3 cellular contexts compared by ENCODE assay signal in the genomic region with DNA sequence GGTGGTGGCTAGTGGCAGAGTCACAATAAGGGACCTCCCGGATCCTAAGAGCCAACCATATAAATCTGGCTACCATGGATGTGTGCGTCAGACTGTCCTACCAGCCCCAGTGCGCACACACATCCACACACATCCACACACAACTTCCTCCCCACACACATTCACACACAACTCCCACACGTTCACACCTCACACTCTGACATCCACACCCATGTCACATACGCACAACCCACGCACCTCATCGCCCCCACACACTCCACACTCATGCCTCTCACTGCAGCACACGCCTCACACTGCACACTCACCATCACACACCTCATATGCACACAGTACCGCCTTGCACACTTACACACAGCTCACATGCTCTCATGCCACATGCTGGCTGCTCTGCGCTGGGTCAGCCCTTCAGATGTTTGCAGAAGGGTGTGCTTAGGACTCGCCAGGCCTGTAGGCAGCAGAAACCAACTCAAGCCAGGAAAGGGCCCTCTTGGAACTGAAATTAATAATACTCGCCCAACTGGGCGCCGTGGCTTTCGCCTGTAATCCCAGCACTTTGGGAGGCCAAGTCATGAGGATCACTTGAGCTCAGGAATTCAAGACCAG.
TF ChIP-seq lines count a peak whose summit lies in the region.

No MANE protein-coding gene starts in this region.

TF ChIP-seq in SK-N-SH, 30 proteins besides CTCF, POLR2A, EP300 and RAD21 (continues in another document):
- TF ChIP-seq SIN3A (IDR thresholded peaks at IDR 0.05; ENCODE audit: borderline replicate concordance, low read depth, low read length) (no peak), POLR2AphosphoS5 (IDR thresholded peaks at IDR 0.05; ENCODE audit: low read depth, low read length) (no peak), TEAD4 (IDR thresholded peaks at IDR 0.05; ENCODE audit: borderline replicate concordance, insufficient read depth) (no peak), NRF1 (IDR thresholded peaks at IDR 0.05; ENCODE audit: low read depth, low read length) (no peak), GABPA (IDR thresholded peaks at IDR 0.05; ENCODE audit: low read depth) (no peak), FOXJ3 (CRISPR knock-in tag; IDR thresholded peaks at IDR 0.05) (no peak), FOXM1 (IDR thresholded peaks at IDR 0.05; ENCODE audit: low read depth) (no peak), RFX5 (IDR thresholded peaks at IDR 0.05; ENCODE audit: low read length) (no peak), ELF1 (IDR thresholded peaks at IDR 0.05) (no peak), EZH2phosphoT487 (IDR thresholded peaks at IDR 0.05; ENCODE audit: borderline replicate concordance, low read depth) (no peak)
- TF ChIP-seq, protein P1, sequence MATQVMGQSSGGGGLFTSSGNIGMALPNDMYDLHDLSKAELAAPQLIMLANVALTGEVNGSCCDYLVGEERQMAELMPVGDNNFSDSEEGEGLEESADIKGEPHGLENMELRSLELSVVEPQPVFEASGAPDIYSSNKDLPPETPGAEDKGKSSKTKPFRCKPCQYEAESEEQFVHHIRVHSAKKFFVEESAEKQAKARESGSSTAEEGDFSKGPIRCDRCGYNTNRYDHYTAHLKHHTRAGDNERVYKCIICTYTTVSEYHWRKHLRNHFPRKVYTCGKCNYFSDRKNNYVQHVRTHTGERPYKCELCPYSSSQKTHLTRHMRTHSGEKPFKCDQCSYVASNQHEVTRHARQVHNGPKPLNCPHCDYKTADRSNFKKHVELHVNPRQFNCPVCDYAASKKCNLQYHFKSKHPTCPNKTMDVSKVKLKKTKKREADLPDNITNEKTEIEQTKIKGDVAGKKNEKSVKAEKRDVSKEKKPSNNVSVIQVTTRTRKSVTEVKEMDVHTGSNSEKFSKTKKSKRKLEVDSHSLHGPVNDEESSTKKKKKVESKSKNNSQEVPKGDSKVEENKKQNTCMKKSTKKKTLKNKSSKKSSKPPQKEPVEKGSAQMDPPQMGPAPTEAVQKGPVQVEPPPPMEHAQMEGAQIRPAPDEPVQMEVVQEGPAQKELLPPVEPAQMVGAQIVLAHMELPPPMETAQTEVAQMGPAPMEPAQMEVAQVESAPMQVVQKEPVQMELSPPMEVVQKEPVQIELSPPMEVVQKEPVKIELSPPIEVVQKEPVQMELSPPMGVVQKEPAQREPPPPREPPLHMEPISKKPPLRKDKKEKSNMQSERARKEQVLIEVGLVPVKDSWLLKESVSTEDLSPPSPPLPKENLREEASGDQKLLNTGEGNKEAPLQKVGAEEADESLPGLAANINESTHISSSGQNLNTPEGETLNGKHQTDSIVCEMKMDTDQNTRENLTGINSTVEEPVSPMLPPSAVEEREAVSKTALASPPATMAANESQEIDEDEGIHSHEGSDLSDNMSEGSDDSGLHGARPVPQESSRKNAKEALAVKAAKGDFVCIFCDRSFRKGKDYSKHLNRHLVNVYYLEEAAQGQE (IDR thresholded peaks at IDR 0.05; ENCODE audit: low read depth, low read length): no peak
- TF ChIP-seq, protein P2, sequence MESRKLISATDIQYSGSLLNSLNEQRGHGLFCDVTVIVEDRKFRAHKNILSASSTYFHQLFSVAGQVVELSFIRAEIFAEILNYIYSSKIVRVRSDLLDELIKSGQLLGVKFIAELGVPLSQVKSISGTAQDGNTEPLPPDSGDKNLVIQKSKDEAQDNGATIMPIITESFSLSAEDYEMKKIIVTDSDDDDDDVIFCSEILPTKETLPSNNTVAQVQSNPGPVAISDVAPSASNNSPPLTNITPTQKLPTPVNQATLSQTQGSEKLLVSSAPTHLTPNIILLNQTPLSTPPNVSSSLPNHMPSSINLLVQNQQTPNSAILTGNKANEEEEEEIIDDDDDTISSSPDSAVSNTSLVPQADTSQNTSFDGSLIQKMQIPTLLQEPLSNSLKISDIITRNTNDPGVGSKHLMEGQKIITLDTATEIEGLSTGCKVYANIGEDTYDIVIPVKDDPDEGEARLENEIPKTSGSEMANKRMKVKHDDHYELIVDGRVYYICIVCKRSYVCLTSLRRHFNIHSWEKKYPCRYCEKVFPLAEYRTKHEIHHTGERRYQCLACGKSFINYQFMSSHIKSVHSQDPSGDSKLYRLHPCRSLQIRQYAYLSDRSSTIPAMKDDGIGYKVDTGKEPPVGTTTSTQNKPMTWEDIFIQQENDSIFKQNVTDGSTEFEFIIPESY (IDR thresholded peaks at IDR 0.05; ENCODE audit: borderline replicate concordance, low read depth): no peak
- TF ChIP-seq, protein P3, sequence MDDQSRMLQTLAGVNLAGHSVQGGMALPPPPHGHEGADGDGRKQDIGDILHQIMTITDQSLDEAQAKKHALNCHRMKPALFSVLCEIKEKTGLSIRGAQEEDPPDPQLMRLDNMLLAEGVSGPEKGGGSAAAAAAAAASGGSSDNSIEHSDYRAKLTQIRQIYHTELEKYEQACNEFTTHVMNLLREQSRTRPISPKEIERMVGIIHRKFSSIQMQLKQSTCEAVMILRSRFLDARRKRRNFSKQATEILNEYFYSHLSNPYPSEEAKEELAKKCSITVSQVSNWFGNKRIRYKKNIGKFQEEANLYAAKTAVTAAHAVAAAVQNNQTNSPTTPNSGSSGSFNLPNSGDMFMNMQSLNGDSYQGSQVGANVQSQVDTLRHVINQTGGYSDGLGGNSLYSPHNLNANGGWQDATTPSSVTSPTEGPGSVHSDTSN (IDR thresholded peaks at IDR 0.05): no peak

TF ChIP-seq in SK-N-SH treated with all-trans-retinoic acid at 6 μM for 48 hours, 23 proteins besides CTCF, POLR2A, EP300 and RAD21:
- TF ChIP-seq, protein P4, sequence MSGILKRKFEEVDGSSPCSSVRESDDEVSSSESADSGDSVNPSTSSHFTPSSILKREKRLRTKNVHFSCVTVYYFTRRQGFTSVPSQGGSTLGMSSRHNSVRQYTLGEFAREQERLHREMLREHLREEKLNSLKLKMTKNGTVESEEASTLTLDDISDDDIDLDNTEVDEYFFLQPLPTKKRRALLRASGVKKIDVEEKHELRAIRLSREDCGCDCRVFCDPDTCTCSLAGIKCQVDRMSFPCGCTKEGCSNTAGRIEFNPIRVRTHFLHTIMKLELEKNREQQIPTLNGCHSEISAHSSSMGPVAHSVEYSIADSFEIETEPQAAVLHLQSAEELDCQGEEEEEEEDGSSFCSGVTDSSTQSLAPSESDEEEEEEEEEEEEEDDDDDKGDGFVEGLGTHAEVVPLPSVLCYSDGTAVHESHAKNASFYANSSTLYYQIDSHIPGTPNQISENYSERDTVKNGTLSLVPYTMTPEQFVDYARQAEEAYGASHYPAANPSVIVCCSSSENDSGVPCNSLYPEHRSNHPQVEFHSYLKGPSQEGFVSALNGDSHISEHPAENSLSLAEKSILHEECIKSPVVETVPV (CRISPR knock-in tag; IDR thresholded peaks at IDR 0.05): no peak
- TF ChIP-seq, protein P5, sequence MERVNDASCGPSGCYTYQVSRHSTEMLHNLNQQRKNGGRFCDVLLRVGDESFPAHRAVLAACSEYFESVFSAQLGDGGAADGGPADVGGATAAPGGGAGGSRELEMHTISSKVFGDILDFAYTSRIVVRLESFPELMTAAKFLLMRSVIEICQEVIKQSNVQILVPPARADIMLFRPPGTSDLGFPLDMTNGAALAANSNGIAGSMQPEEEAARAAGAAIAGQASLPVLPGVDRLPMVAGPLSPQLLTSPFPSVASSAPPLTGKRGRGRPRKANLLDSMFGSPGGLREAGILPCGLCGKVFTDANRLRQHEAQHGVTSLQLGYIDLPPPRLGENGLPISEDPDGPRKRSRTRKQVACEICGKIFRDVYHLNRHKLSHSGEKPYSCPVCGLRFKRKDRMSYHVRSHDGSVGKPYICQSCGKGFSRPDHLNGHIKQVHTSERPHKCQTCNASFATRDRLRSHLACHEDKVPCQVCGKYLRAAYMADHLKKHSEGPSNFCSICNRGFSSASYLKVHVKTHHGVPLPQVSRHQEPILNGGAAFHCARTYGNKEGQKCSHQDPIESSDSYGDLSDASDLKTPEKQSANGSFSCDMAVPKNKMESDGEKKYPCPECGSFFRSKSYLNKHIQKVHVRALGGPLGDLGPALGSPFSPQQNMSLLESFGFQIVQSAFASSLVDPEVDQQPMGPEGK (CRISPR knock-in tag; IDR thresholded peaks at IDR 0.05; ENCODE audit: borderline replicate concordance): no peak
- TF ChIP-seq ZNF565 (CRISPR knock-in tag; conservative IDR thresholded peaks at IDR 0.05; ENCODE audit: low read depth): no peak
- TF ChIP-seq, protein P6, sequence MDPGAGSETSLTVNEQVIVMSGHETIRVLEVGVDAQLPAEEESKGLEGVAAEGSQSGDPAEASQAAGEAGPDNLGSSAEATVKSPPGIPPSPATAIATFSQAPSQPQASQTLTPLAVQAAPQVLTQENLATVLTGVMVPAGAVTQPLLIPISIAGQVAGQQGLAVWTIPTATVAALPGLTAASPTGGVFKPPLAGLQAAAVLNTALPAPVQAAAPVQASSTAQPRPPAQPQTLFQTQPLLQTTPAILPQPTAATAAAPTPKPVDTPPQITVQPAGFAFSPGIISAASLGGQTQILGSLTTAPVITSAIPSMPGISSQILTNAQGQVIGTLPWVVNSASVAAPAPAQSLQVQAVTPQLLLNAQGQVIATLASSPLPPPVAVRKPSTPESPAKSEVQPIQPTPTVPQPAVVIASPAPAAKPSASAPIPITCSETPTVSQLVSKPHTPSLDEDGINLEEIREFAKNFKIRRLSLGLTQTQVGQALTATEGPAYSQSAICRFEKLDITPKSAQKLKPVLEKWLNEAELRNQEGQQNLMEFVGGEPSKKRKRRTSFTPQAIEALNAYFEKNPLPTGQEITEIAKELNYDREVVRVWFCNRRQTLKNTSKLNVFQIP (CRISPR knock-in tag; IDR thresholded peaks at IDR 0.05; ENCODE audit: borderline replicate concordance, low read depth): no peak
- TF ChIP-seq, protein P7, sequence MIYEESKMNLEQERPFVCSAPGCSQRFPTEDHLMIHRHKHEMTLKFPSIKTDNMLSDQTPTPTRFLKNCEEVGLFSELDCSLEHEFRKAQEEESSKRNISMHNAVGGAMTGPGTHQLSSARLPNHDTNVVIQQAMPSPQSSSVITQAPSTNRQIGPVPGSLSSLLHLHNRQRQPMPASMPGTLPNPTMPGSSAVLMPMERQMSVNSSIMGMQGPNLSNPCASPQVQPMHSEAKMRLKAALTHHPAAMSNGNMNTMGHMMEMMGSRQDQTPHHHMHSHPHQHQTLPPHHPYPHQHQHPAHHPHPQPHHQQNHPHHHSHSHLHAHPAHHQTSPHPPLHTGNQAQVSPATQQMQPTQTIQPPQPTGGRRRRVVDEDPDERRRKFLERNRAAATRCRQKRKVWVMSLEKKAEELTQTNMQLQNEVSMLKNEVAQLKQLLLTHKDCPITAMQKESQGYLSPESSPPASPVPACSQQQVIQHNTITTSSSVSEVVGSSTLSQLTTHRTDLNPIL (CRISPR knock-in tag; IDR thresholded peaks at IDR 0.05; ENCODE audit: low read depth): no peak
- TF ChIP-seq ISL1 (CRISPR knock-in tag; IDR thresholded peaks at IDR 0.05): no peak
- no peak for TF ChIP-seq TCF4 (CRISPR knock-in tag; IDR thresholded peaks at IDR 0.05; ENCODE audit: borderline replicate concordance)

TF ChIP-seq in H1, 55 proteins besides CTCF, POLR2A, EP300 and RAD21:
- TF ChIP-seq KDM4A (IDR thresholded peaks at IDR 0.05; ENCODE audit: low read depth, low read length, severe bottlenecking) (no peak), TAF7 (optimal IDR thresholded peaks at IDR 0.05; ENCODE audit: borderline replicate concordance, low read depth, low read length) (no peak), JUN (IDR thresholded peaks at IDR 0.05; ENCODE audit: low read depth, low read length) (no peak), RXRA (IDR thresholded peaks at IDR 0.05; ENCODE audit: insufficient read depth, low read depth, low read length) (no peak), GTF2F1 (IDR thresholded peaks at IDR 0.05; ENCODE audit: borderline replicate concordance, low read depth, low read length) (no peak), SP4 (IDR thresholded peaks at IDR 0.05; ENCODE audit: low read length) (no peak), JUND (IDR thresholded peaks at IDR 0.05; ENCODE audit: low read length) (no peak), NRF1 (IDR thresholded peaks at IDR 0.05; ENCODE audit: low read depth, low read length) (no peak), RFX5 (IDR thresholded peaks at IDR 0.05; ENCODE audit: borderline replicate concordance, low read depth, low read length) (no peak)
